ENCODE assay signal across 8 cellular contexts in genomic region chr1:182391362-182392044, GRCh38. TPM values are rescaled to one million over a fixed set of nuclear protein-coding genes. Genes with fewer than 3 reads are reported as not detected.
DNase-seq lines count a peak whose midpoint lies in the region; ATAC-seq and TF ChIP-seq lines count a peak whose summit lies in the region.

GLUL (minus strand) TSS chr1:182391790; CDS start chr1:182388737, 3,053 bp downstream.

- CTCF ChIA-PET in activated CD4-positive, alpha-beta memory T cell treated with anti-CD3 and anti-CD28 coated beads for 36 hours (lab: Charles Lee): interaction anchor here (0.7 to 11.0 kb wide), 5 partner anchors 11 to 311 kb away, joined by 3 to 375 read pairs (median 5); no protein-coding TSS in a partner anchor

- H3K27ac ChIP-seq in lower lobe of right lung: peak within 1 kb of the TSS; percentile 99

- peaks cover 7% of the 10 kb centered on the region for H3K27me3 Mint-ChIP-seq in activated CD4-positive, alpha-beta memory T cell treated with anti-CD3 and anti-CD28 coated beads for 36 hours

- peak within 1 kb of the TSS; percentile 93 for H3K4me3 Mint-ChIP-seq in activated CD4-positive, alpha-beta memory T cell treated with anti-CD3 and anti-CD28 coated beads for 36 hours

- H3K36me3 Mint-ChIP-seq in activated CD4-positive, alpha-beta memory T cell treated with anti-CD3 and anti-CD28 coated beads for 36 hours: peaks cover 24% of the 10 kb centered on the region

- intact Hi-C loops in activated CD4-positive, alpha-beta memory T cell treated with anti-CD3 and anti-CD28 coated beads for 36 hours (cut with micrococcal nuclease): loop anchor here (1.0 to 2.0 kb wide), 5 partner anchors 39 to 361 kb away; no protein-coding TSS in a partner anchor
- intact Hi-C loops in lower lobe of right lung (cut with DNase I): loop anchor here (10.0 kb wide), 1 partner anchor 307 kb away; no protein-coding TSS in a partner anchor

- peak within 1 kb of the TSS; percentile 80 for H3K27ac Mint-ChIP-seq in activated CD4-positive, alpha-beta memory T cell treated with anti-CD3 and anti-CD28 coated beads for 36 hours

- no peaks in the 10 kb centered on the region for H3K27me3 ChIP-seq in lower lobe of right lung (ENCODE audit: low read depth)

- H3K9me3 Mint-ChIP-seq in activated CD4-positive, alpha-beta memory T cell treated with anti-CD3 and anti-CD28 coated beads for 36 hours: no peaks in the 10 kb centered on the region

- ATAC-seq in GM19372 (IDR thresholded peaks at IDR 0.05; ENCODE audit: low read depth, unreplicated experiment): peak; percentile 70
- ATAC-seq in HG03521 (IDR thresholded peaks at IDR 0.05; ENCODE audit: unreplicated experiment): peak; percentile 68
- peak; percentile 95 to 96 for ATAC-seq in lower lobe of right lung

- H3K36me3 ChIP-seq in lower lobe of right lung: peaks cover 24% of the 10 kb centered on the region

- peak; percentile 5 for TF ChIP-seq CTCF in lower lobe of right lung (IDR thresholded peaks at IDR 0.05)

- peaks cover 45% of the 10 kb centered on the region for H3K4me1 ChIP-seq in lower lobe of right lung

- DNase-seq in C1 segment of cervical spinal cord (lab: John Stamatoyannopoulos, UW): peak; percentile 74 to 99 (median 92)
- DNase-seq in NCI-H526 treated with DMSO at 0.1 percent for 48 hours (lab: John Stamatoyannopoulos, UW): peak; percentile 99
- DNase-seq in activated CD4-positive, alpha-beta memory T cell treated with anti-CD3 and anti-CD28 coated beads for 36 hours: peak; percentile 82
- peak; percentile 31 for DNase-seq in effector CD4-positive, alpha-beta T cell
- peak; percentile 97 for DNase-seq in lower lobe of right lung
- DNase-seq in stimulated activated CD4-positive, alpha-beta T cell treated with anti-CD3 and anti-CD28 coated beads, TNF-alpha, amount 100 ng/mL, for 1 hour (ENCODE audit: low read depth in 3 of 3, low spot score in 1 of 3): peak; percentile 22 to 56 (median 35)

- H3K9me3 ChIP-seq in lower lobe of right lung: no peaks in the 10 kb centered on the region

- POLR2A ChIA-PET in activated CD4-positive, alpha-beta memory T cell treated with anti-CD3 and anti-CD28 coated beads for 36 hours (lab: Charles Lee): no interaction called here

- peaks cover 22% of the 10 kb centered on the region for H3K4me1 Mint-ChIP-seq in activated CD4-positive, alpha-beta memory T cell treated with anti-CD3 and anti-CD28 coated beads for 36 hours (ENCODE audit: low read depth)

- H3K4me3 ChIP-seq in lower lobe of right lung: peak within 1 kb of the TSS; percentile 95

RNA-seq across cellular contexts. Expression of gene GLUL, which starts in this region (rescaled TPM):
- 10 to 100 TPM; 61.3 to 63.9 TPM for total RNA-seq in activated CD4-positive, alpha-beta memory T cell treated with anti-CD3 and anti-CD28 coated beads for 36 hours
- total RNA-seq in lower lobe of right lung: 1,362 TPM

Comparison
In these comparisons a context has a peak if more than half of its experiments do, and no peak if none do; other contexts are left out.
1. Peak in every context shown above with its lines: DNase-seq, ATAC-seq, H3K4me3 ChIP-seq and H3K27ac ChIP-seq.
2. RNA of gene GLUL (total RNA-seq): 1,362 TPM in lower lobe of right lung (single experiment); 61.3 to 63.9 TPM in activated CD4-positive, alpha-beta memory T cell treated with anti-CD3 and anti-CD28 coated beads for 36 hours; every median in the first group is over 10 times any median in the second.
3. DNase-seq: peak in every context shown above with its lines; median percentile 99 in NCI-H526 treated with DMSO at 0.1 percent for 48 hours; 97 in lower lobe of right lung; 92 in C1 segment of cervical spinal cord; 82 in activated CD4-positive, alpha-beta memory T cell treated with anti-CD3 and anti-CD28 coated beads for 36 hours; 35 in stimulated activated CD4-positive, alpha-beta T cell treated with anti-CD3 and anti-CD28 coated beads, TNF-alpha, amount 100 ng/mL, for 1 hour; 31 in effector CD4-positive, alpha-beta T cell.